7 cellular contexts compared by ENCODE assay signal in genomic region chr3:111480091-111480490, GRCh38.
"Had no signal": no experiment of that assay in that cellular context is flagged by ENCODE, and none has a peak within 500 bp of the region (broad histone marks: within the 10 kb centered on the region; RNA-seq: fewer than 3 reads in every experiment).

No MANE protein-coding gene starts in this region.

- H3K9ac ChIP-seq: KMS-11 had no signal

- FAIRE-seq: HepG2, HTR-8/SVneo had no signal

- H3K27ac ChIP-seq: HL-60, KMS-11 had no signal

- H3K4me2 ChIP-seq: KMS-11 had no signal

- DNase-seq: IMR-90, KBM-7, KG1 had no signal

- ATAC-seq: HepG2 had no signal
